ENCODE assay signal across 8 cellular contexts in the genomic region with DNA sequence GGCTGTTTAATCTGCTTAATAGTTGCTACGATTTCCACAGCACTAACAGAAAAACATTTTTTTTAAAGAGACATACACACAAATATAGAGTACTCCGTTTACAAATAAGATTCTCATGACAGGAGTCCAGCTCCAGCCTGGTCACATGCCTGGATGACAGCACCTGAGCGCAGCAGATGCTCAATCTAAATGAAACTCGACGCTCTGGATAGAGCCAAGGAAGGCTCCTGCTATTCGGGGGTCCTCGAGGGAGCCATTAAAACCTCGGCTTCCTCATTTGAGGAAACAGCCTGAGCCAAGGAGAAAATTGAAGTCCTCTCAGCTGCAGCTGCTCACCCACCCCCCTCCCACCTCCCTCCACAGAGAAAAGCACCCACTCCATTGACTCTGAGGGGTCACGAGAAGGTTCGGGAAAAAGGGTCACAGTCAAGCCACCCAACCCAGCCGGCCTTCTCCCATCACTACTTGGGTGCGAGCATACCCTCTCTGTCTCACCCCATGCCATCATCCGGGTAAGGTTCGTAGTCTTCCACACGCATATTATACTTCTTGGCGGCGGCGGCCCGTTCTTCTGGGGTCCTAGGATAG. TPM values are rescaled to one million over a fixed set of nuclear protein-coding genes. Genes with fewer than 3 reads are reported as not detected.
DNase-seq lines count a peak whose midpoint lies in the region; ATAC-seq, FAIRE-seq and TF ChIP-seq lines count a peak whose summit lies in the region.

No MANE protein-coding gene starts in this region.

- H3K4me3 ChIP-seq in MM.1S (ENCODE audit: low read length) = peak overlapping the region; percentile 99
- H3K4me3 ChIP-seq in cardiac fibroblast (replicated peaks in 1 of 2; ENCODE audit: low read depth in 2 of 2, low read length in 2 of 2) = peak overlapping the region; percentile 98 to 99
- H3K4me3 ChIP-seq in mesenchymal stem cell (ENCODE audit: insufficient read depth in 1 of 2, low read depth in 1 of 2, low read length in 2 of 2) = peak overlapping the region; percentile 98 to 99
- peak overlapping the region; percentile 88 to 96 for H3K4me3 ChIP-seq in uterus

- peak overlapping the region; percentile 81 for H2AK5ac ChIP-seq in mesenchymal stem cell (ENCODE audit: low read length, severe bottlenecking)

- peak overlapping the region; percentile 25 to 68 for H3K14ac ChIP-seq in mesenchymal stem cell (ENCODE audit: low read length in 2 of 2)

- H3K36me3 ChIP-seq in MM.1S (replicated peaks; ENCODE audit: insufficient read depth, low read length) (peaks cover 7% of the 10 kb centered on the region; the same call in 1 of the 2 replicates), mesenchymal stem cell (ENCODE audit: control insufficient read depth in 1 of 2, insufficient read depth in 2 of 2, low read depth in 1 of 2, low read length in 2 of 2) (peaks cover 24 to 40% of the 10 kb centered on the region in 2 experiments), uterus (no peaks in the 10 kb centered on the region)

- no peak for FAIRE-seq in RCC 7860 (lab: Jason Lieb, UNC)

- WGBS in mesenchymal stem cell = 8% methylated on average over 18 of the region's 19 CpGs

- no peak for TF ChIP-seq POLR2A in uterus (IDR thresholded peaks at IDR 0.05)

- H4K20me1 ChIP-seq in MM.1S (ENCODE audit: insufficient read depth, low read length) = no peaks in the 10 kb centered on the region

- no peak overlapping the region for H2BK120ac ChIP-seq in mesenchymal stem cell (ENCODE audit: low read depth, low read length)

- no peak for TF ChIP-seq CTCF in MM.1S (IDR thresholded peaks at IDR 0.05; ENCODE audit: low read length)
- no peak for TF ChIP-seq CTCF in cardiac fibroblast (IDR thresholded peaks at IDR 0.05; ENCODE audit: low read depth, low read length)
- no peak for TF ChIP-seq CTCF in uterus (IDR thresholded peaks at IDR 0.05)

- H3K27ac ChIP-seq in MM.1S (ENCODE audit: low read length) (peak overlapping the region; percentile 54; the same call in 1 of the 2 replicates), mesenchymal stem cell (ENCODE audit: low read length, poor library complexity, severe bottlenecking) (no peak overlapping the region), uterus (peak overlapping the region; percentile 81 to 88)

- peaks cover 19% of the 10 kb centered on the region for H3F3A ChIP-seq in MM.1S (ENCODE audit: insufficient read depth, low read length)

- H3K4me1 ChIP-seq in MM.1S (ENCODE audit: low read length) (peaks cover 30% of the 10 kb centered on the region), mesenchymal stem cell (ENCODE audit: control insufficient read depth, insufficient read depth, low read depth, low read length) (peaks cover 6% of the 10 kb centered on the region), uterus (no peaks in the 10 kb centered on the region)

- peak overlapping the region; percentile 92 to 95 for H3K18ac ChIP-seq in mesenchymal stem cell (ENCODE audit: low read depth in 1 of 2, low read length in 2 of 2)

- ATAC-seq in GM18867 (IDR thresholded peaks at IDR 0.05; ENCODE audit: unreplicated experiment) = peak; percentile 21
- no peak for ATAC-seq in HG03342 (IDR thresholded peaks at IDR 0.05; ENCODE audit: unreplicated experiment)

- no peaks in the 10 kb centered on the region for H3K9me2 ChIP-seq in MM.1S (replicated peaks; ENCODE audit: insufficient read depth, low read length)

- H2BK12ac ChIP-seq in mesenchymal stem cell (ENCODE audit: low read length in 2 of 2) = peak overlapping the region in 1 of 2 experiments; percentile 3

- H3K27me3 ChIP-seq in MM.1S (replicated peaks; ENCODE audit: insufficient read depth, low read length) = no peaks in the 10 kb centered on the region
- no peaks in the 10 kb centered on the region for H3K27me3 ChIP-seq in mesenchymal stem cell (ENCODE audit: control insufficient read depth in 1 of 2, insufficient read depth in 1 of 2, low read length in 2 of 2)
- no peaks in the 10 kb centered on the region for H3K27me3 ChIP-seq in uterus

- peaks cover 41% of the 10 kb centered on the region for H3K79me2 ChIP-seq in MM.1S (ENCODE audit: low read length)

- H3K4ac ChIP-seq in mesenchymal stem cell (ENCODE audit: low read depth in 1 of 2, low read length in 2 of 2) = peak overlapping the region; percentile 87 to 97

- H3K79me1 ChIP-seq in mesenchymal stem cell (replicated peaks; ENCODE audit: low read length, poor library complexity, severe bottlenecking) = peaks cover 27% of the 10 kb centered on the region

- peak overlapping the region in 1 of 2 experiments; percentile 99 for H3K23ac ChIP-seq in mesenchymal stem cell (ENCODE audit: low read length in 2 of 2)

- intact Hi-C loops in uterus (cut with DNase I; ENCODE audit: low total_unique reads) = no loop called here

- peak overlapping the region; percentile 90 for H4K91ac ChIP-seq in mesenchymal stem cell (ENCODE audit: low read length)

- peak overlapping the region; percentile 83 for H2BK15ac ChIP-seq in mesenchymal stem cell (ENCODE audit: low read depth, poor library complexity, severe bottlenecking)

- DNase-seq in MM.1S (no peak), cardiac fibroblast (ENCODE audit: low read depth in 2 of 2) (no peak), mesenchymal stem cell (peak; percentile 24), uterus (no peak), HuH-7 (ENCODE audit: low spot score) (no peak), RCC 7860 (ENCODE audit: low spot score) (no peak)

- H3K9ac ChIP-seq in MM.1S (ENCODE audit: low read length) (peak overlapping the region; percentile 94), mesenchymal stem cell (ENCODE audit: low read length) (peak overlapping the region; percentile 97)

- peak overlapping the region; percentile 68 for H2BK5ac ChIP-seq in mesenchymal stem cell (ENCODE audit: low read depth, low read length, poor library complexity, severe bottlenecking)

- H3K4me2 ChIP-seq in MM.1S (ENCODE audit: low read depth, low read length) (peak overlapping the region; percentile 97), mesenchymal stem cell (ENCODE audit: low read length, poor library complexity, severe bottlenecking) (peak overlapping the region; percentile 99)

- H2AFZ ChIP-seq in MM.1S (ENCODE audit: low read length) = peak overlapping the region; percentile 96
- H2AFZ ChIP-seq in mesenchymal stem cell (ENCODE audit: low read depth, low read length) = peak overlapping the region; percentile 18

- H4K8ac ChIP-seq in mesenchymal stem cell (ENCODE audit: low read length) = peak overlapping the region; percentile 99

- H3K9me3 ChIP-seq in MM.1S (replicated peaks; ENCODE audit: insufficient read depth, low read length) (no peaks in the 10 kb centered on the region), mesenchymal stem cell (ENCODE audit: control insufficient read depth, low read length) (no peaks in the 10 kb centered on the region), uterus (no peaks in the 10 kb centered on the region)

RNA-seq across cellular contexts. Expression of a gene that starts 0.7 kb away (rescaled TPM):
- polyA plus RNA-seq in mesenchymal stem cell (2013, experiment 1 of 2) = 333 TPM
- 343 TPM for polyA plus RNA-seq in mesenchymal stem cell (2013, experiment 2 of 2)
- total RNA-seq in uterus = 100 to 1,000 TPM in 2 of 4 donors, 10 to 100 TPM in 2; 78.3 to 134 (median 111) TPM

RNA-seq across cellular contexts. Expression of a gene that starts 6.8 kb away (rescaled TPM):
- polyA plus RNA-seq in mesenchymal stem cell (2013, experiment 1 of 2) = 20.0 TPM
- polyA plus RNA-seq in mesenchymal stem cell (2013, experiment 2 of 2) = 20.1 TPM
- total RNA-seq in uterus = 10 to 100 TPM in 2 of 4 donors, 1 to 10 TPM in 2; 2.8 to 36.2 (median 13.6) TPM

RNA-seq across cellular contexts. Expression of a gene that starts 9.3 kb away (rescaled TPM):
- 3.5 TPM for polyA plus RNA-seq in mesenchymal stem cell (2013, experiment 1 of 2)
- 3.2 TPM for polyA plus RNA-seq in mesenchymal stem cell (2013, experiment 2 of 2)
- 10 to 100 TPM in 2 of 4 donors, 1 to 10 TPM in 2; 7.6 to 19.5 (median 13.8) TPM for total RNA-seq in uterus
